In the genomic region with DNA sequence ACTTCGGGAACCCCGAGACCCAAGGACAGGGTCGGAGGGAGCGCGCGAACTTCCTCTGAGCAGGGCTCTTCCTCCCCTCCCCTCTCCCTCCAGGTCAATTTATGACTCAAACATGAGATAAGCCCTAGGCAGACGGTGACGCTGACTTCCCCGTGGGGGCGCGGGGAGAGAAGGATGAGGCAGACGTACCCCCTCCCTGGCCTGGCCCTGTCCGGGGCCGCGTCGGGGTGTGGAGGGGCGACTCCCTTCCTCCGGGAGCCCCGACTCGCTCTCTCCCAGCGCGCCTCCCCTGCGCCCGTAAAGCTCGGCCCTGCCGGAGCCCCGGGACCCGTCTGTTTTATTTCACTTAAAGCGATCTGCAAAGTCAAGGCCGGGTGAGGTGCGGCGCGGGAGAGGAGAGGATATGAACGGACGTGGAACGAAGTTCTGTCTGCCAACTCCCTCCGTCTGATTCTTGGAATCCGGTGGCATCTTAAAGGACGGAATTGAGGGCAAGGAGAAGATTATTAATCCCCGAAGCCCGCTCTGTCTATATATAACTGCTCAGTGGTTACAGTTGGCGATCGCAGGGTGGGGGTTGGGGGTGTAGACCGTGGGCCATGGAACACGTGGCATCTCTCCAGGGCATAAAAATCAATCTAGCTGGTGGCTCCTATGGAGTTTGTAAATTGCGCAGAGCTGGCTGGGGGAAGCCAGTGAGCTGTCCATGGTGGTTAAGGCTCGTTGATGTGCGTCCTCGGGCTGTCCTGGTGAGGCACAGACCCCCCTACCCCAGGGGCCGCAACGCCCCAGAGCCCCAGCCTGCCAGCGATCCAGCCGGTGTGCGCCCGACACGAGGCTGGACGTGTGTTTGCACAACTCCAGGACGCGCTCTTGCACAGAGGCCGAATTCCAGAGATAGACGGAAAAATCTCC, we compare ENCODE assay signal across 8 cellular contexts.
DNase-seq lines count a peak whose midpoint lies in the region; ATAC-seq and TF ChIP-seq lines count a peak whose summit lies in the region.

No MANE protein-coding gene starts in this region.

- H3K4me3 ChIP-seq in tibial artery = peak overlapping the region; percentile 13 to 27

- H3K27ac ChIP-seq in tibial artery = no peak overlapping the region

- H3K27me3 Mint-ChIP-seq in activated naive CD4-positive, alpha-beta T cell treated with anti-CD3 and anti-CD28 coated beads, Interleukin-2, amount 50 U/mL, for 24 hours = peaks cover 62% of the 10 kb centered on the region

- no peaks in the 10 kb centered on the region for H3K9me3 ChIP-seq in tibial artery

- H3K4me1 ChIP-seq in tibial artery = peaks cover 0 to 27% (median 16%) of the 10 kb centered on the region in 4 donors

- H3K4me1 Mint-ChIP-seq in activated naive CD4-positive, alpha-beta T cell treated with anti-CD3 and anti-CD28 coated beads, Interleukin-2, amount 50 U/mL, for 24 hours = peaks cover 9% of the 10 kb centered on the region

- H3K27ac Mint-ChIP-seq in activated naive CD4-positive, alpha-beta T cell treated with anti-CD3 and anti-CD28 coated beads, Interleukin-2, amount 50 U/mL, for 24 hours = no peak overlapping the region

- DNase-seq in activated naive CD4-positive, alpha-beta T cell treated with Interleukin-2 at 50 U/mL for 16 hours = peak; percentile 15
- DNase-seq in activated naive CD4-positive, alpha-beta T cell (lab: John Stamatoyannopoulos, UW) = no peak
- DNase-seq in iPS-NIHi7 (ENCODE audit: extremely low spot score) (peak; percentile 83), tibial artery (no peak), SW480 (ENCODE audit: low spot score) (no peak)
- no peak for DNase-seq in stimulated activated CD4-positive, alpha-beta T cell treated with anti-CD3 and anti-CD28 coated beads, Interleukin-1b, Interleukin-23, amount 100 ng/mL, for 48 hours

- no peaks in the 10 kb centered on the region for H3K36me3 Mint-ChIP-seq in activated naive CD4-positive, alpha-beta T cell treated with anti-CD3 and anti-CD28 coated beads, Interleukin-2, amount 50 U/mL, for 24 hours

- H3K36me3 ChIP-seq in tibial artery = no peaks in the 10 kb centered on the region

- ATAC-seq in HG03460 (IDR thresholded peaks at IDR 0.05; ENCODE audit: unreplicated experiment) = no peak

- peak overlapping the region; percentile 69 for H3K4me3 Mint-ChIP-seq in activated naive CD4-positive, alpha-beta T cell treated with anti-CD3 and anti-CD28 coated beads, Interleukin-2, amount 50 U/mL, for 24 hours

- intact Hi-C loops in tibial artery (cut with DNase I; ENCODE audit: low total_unique reads) = no loop called here

- TF ChIP-seq CTCF in tibial artery (IDR thresholded peaks at IDR 0.05) = no peak

- H3K27me3 ChIP-seq in tibial artery = peaks cover 0 to 39% of the 10 kb centered on the region in 2 donors

- H3K9me3 Mint-ChIP-seq in activated naive CD4-positive, alpha-beta T cell treated with anti-CD3 and anti-CD28 coated beads, Interleukin-2, amount 50 U/mL, for 24 hours = no peaks in the 10 kb centered on the region

Comparison
In these comparisons a context has a peak if more than half of its experiments do, and no peak if none do; other contexts are left out.
1. DNase-seq: peak in activated naive CD4-positive, alpha-beta T cell treated with Interleukin-2 at 50 U/mL for 16 hours (single experiment) and iPS-NIHi7 (single experiment); none in activated naive CD4-positive, alpha-beta T cell (0 of 4), tibial artery (0 of 2), SW480 (single experiment) and stimulated activated CD4-positive, alpha-beta T cell treated with anti-CD3 and anti-CD28 coated beads, Interleukin-1b, Interleukin-23, amount 100 ng/mL, for 48 hours (single experiment).